ENCODE assay signal across 8 cellular contexts in the genomic region with DNA sequence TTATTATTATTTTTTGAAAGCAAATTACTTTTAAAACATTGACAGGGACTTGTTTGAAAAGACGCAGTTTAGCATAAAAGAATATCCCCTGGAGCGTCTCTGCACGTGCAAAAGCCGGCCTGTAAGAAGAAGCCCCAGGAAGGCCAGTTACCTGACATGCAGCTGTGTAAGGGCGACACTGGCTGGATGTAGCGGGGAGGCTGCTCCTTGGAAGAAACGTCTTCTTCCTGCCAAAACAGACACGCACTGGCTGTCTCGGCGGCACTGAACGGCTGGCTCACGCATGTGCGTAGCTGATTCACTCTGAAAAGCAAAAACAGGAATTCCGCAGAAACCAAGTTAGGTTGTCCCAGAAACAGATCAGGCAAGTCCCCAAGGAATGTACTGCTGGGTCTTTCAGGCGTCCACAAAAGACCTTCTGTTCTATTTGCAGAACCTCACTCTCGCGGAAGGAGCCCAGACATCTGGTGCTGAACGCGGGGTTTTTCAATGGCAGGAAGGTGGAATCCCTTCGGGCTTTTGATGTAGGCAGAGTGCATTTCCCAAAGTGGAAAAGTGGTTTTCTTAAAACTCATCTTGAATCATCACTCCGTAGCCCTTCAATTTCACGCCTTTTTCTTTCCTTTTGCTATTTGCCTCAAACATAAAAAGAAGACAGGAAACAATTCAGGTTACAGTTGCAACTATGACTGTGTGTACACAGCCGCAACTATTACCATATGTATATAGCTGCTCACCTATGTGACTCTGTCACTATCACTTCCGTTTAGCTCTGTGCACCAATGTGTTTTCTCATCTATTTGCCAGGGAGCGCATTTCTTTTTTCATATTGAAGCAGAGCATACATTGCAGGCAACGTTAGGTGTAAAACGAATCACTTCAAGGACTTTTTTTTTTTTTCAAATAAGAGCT. TPM values are rescaled to one million over a fixed set of nuclear protein-coding genes. Genes with fewer than 3 reads are reported as not detected.
A peak's percentile ranks its signal among the peaks of the same experiment; 100 is the strongest.
DNase-seq lines count a peak whose midpoint lies in the region; ATAC-seq and TF ChIP-seq lines count a peak whose summit lies in the region.

No MANE protein-coding gene starts in this region.

- no peak overlapping the region for H3K4me3 Mint-ChIP-seq in GM23338
- peak overlapping the region; percentile 68 for H3K4me3 Mint-ChIP-seq in activated naive CD8-positive, alpha-beta T cell treated with anti-CD3 and anti-CD28 coated beads, Interleukin-2, amount 10 ng/mL, durations not matched to agents 7 days and 5 days

- no peak overlapping the region for H3K27ac Mint-ChIP-seq in GM23338
- H3K27ac Mint-ChIP-seq in activated naive CD8-positive, alpha-beta T cell treated with anti-CD3 and anti-CD28 coated beads, Interleukin-2, amount 10 ng/mL, durations not matched to agents 7 days and 5 days = no peak overlapping the region

- peak; percentile 52 for DNase-seq in A172 (ENCODE audit: low spot score)
- peak; percentile 5 for DNase-seq in GM23338 (ENCODE audit: low spot score)
- DNase-seq in activated naive CD8-positive, alpha-beta T cell treated with anti-CD3 and anti-CD28 coated beads, Interleukin-2, amount 10 ng/mL, durations not matched to agents 7 days and 5 days = peak; percentile 22
- no peak for DNase-seq in stomach
- DNase-seq in activated CD8-positive, alpha-beta memory T cell treated with anti-CD3 and anti-CD28 coated beads for 24 hours = no peak
- no peak for DNase-seq in SW480 (ENCODE audit: low spot score)

- intact Hi-C loops in stomach (cut with DNase I; ENCODE audit: low total_unique reads) = no loop called here

- H3K27me3 ChIP-seq in GM23338 (ENCODE audit: insufficient read depth) (no peaks in the 10 kb centered on the region), iPS-18a (ENCODE audit: control insufficient read depth, insufficient read depth, low read length) (no peaks in the 10 kb centered on the region), stomach (no peaks in the 10 kb centered on the region)

- H3K9me3 Mint-ChIP-seq in GM23338 = peaks cover 9% of the 10 kb centered on the region
- no peaks in the 10 kb centered on the region for H3K9me3 Mint-ChIP-seq in activated naive CD8-positive, alpha-beta T cell treated with anti-CD3 and anti-CD28 coated beads, Interleukin-2, amount 10 ng/mL, durations not matched to agents 7 days and 5 days

- H3K4me2 ChIP-seq in GM23338 = no peak overlapping the region

- H3K36me3 ChIP-seq in GM23338 (ENCODE audit: insufficient read depth) (no peaks in the 10 kb centered on the region), iPS-18a (ENCODE audit: control insufficient read depth, low read depth, low read length) (no peaks in the 10 kb centered on the region), stomach (no peaks in the 10 kb centered on the region)

- H3F3A ChIP-seq in GM23338 (replicated peaks; ENCODE audit: low read depth) = no peaks in the 10 kb centered on the region

- H3K27me3 Mint-ChIP-seq in GM23338 (ENCODE audit: insufficient read depth, low read depth, poor library complexity) = peaks cover 3% of the 10 kb centered on the region
- H3K27me3 Mint-ChIP-seq in activated naive CD8-positive, alpha-beta T cell treated with anti-CD3 and anti-CD28 coated beads, Interleukin-2, amount 10 ng/mL, durations not matched to agents 7 days and 5 days = no peaks in the 10 kb centered on the region

- H3K9me2 ChIP-seq in GM23338 (ENCODE audit: insufficient read depth) = no peaks in the 10 kb centered on the region

- no peaks in the 10 kb centered on the region for H3K36me3 Mint-ChIP-seq in GM23338 (ENCODE audit: low read depth)
- no peaks in the 10 kb centered on the region for H3K36me3 Mint-ChIP-seq in activated naive CD8-positive, alpha-beta T cell treated with anti-CD3 and anti-CD28 coated beads, Interleukin-2, amount 10 ng/mL, durations not matched to agents 7 days and 5 days

- no peaks in the 10 kb centered on the region for H3K79me2 ChIP-seq in GM23338 (replicated peaks; ENCODE audit: insufficient read depth)

- no peak overlapping the region for H3K27ac ChIP-seq in GM23338 (ENCODE audit: low read depth)
- H3K27ac ChIP-seq in iPS-18a (ENCODE audit: low read length) = peak overlapping the region; percentile 43
- H3K27ac ChIP-seq in stomach = no peak overlapping the region

- POLR2A ChIA-PET in activated naive CD8-positive, alpha-beta T cell treated with anti-CD3 and anti-CD28 coated beads, Interleukin-2, amount 10 ng/mL, durations not matched to agents 7 days and 5 days (lab: Charles Lee) = no interaction called here

- TF ChIP-seq CTCF in GM23338 (conservative IDR thresholded peaks at IDR 0.05; ENCODE audit: low read depth in 2 of 2) (no peak), stomach (IDR thresholded peaks at IDR 0.05) (no peak)

- no peak for ATAC-seq in GM23338
- ATAC-seq in activated naive CD8-positive, alpha-beta T cell treated with anti-CD3 and anti-CD28 coated beads, Interleukin-2, amount 10 ng/mL, durations not matched to agents 7 days and 5 days (ENCODE audit: low read depth) = peak; percentile 56
- ATAC-seq in HG03097 (IDR thresholded peaks at IDR 0.05; ENCODE audit: low FRiP score, unreplicated experiment) = no peak

- peaks cover 11% of the 10 kb centered on the region for H3K4me1 Mint-ChIP-seq in GM23338
- H3K4me1 Mint-ChIP-seq in activated naive CD8-positive, alpha-beta T cell treated with anti-CD3 and anti-CD28 coated beads, Interleukin-2, amount 10 ng/mL, durations not matched to agents 7 days and 5 days = peaks cover 1% of the 10 kb centered on the region

- H3K9me3 ChIP-seq in iPS-18a (ENCODE audit: control insufficient read depth, low read depth, low read length) (no peaks in the 10 kb centered on the region), stomach (no peaks in the 10 kb centered on the region)

- TF ChIP-seq EP300 in stomach (IDR thresholded peaks at IDR 0.05) = no peak

- H3K4me3 ChIP-seq in GM23338 (no peak overlapping the region), iPS-18a (ENCODE audit: low read length) (no peak overlapping the region), stomach (peak overlapping the region in 3 of 4 donors; percentile 12 to 27 (median 13))

- no peak for TF ChIP-seq POLR2A in stomach (IDR thresholded peaks at IDR 0.05)

- no peak overlapping the region; the same call in 1 of the 2 replicates for H2AFZ ChIP-seq in GM23338

- 40 to 64% (median 46%) methylated on average over 25 to 27 of the region's 27 CpGs for WGBS in stomach, 5 donors

- H4K20me1 ChIP-seq in GM23338 (replicated peaks; ENCODE audit: insufficient read depth) = no peaks in the 10 kb centered on the region

- H3K4me1 ChIP-seq in GM23338 (ENCODE audit: insufficient read depth) = peaks cover 7% of the 10 kb centered on the region; the same call in 1 of the 2 replicates
- H3K4me1 ChIP-seq in iPS-18a (ENCODE audit: control insufficient read depth, low read depth, low read length) = peaks cover 27% of the 10 kb centered on the region
- H3K4me1 ChIP-seq in stomach = peaks cover 0 to 7% (median 0%) of the 10 kb centered on the region in 4 donors

- peak overlapping the region; percentile 30 for H3K9ac ChIP-seq in iPS-18a (ENCODE audit: low read length)

TF ChIP-seq in GM23338, 12 proteins besides CTCF, POLR2A, EP300 and RAD21:
- TF ChIP-seq POLR2AphosphoS5 (IDR thresholded peaks at IDR 0.05; ENCODE audit: low read depth) (no peak), ZNF331 (CRISPR knock-in tag; IDR thresholded peaks at IDR 0.05; ENCODE audit: low read depth) (no peak), NANOG (IDR thresholded peaks at IDR 0.05; ENCODE audit: borderline replicate concordance) (no peak), EZH2 (IDR thresholded peaks at IDR 0.05; ENCODE audit: low read depth, unreplicated experiment) (no peak), EZH2phosphoT487 (IDR thresholded peaks at IDR 0.05; ENCODE audit: unreplicated experiment) (no peak), JUNB (IDR thresholded peaks at IDR 0.05; ENCODE audit: unreplicated experiment) (no peak), STAT1 (IDR thresholded peaks at IDR 0.05; ENCODE audit: unreplicated experiment) (no peak)
- TF ChIP-seq, protein P1, sequence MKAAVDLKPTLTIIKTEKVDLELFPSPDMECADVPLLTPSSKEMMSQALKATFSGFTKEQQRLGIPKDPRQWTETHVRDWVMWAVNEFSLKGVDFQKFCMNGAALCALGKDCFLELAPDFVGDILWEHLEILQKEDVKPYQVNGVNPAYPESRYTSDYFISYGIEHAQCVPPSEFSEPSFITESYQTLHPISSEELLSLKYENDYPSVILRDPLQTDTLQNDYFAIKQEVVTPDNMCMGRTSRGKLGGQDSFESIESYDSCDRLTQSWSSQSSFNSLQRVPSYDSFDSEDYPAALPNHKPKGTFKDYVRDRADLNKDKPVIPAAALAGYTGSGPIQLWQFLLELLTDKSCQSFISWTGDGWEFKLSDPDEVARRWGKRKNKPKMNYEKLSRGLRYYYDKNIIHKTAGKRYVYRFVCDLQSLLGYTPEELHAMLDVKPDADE (IDR thresholded peaks at IDR 0.05) = no peak
TF ChIP-seq in GM23338: peak in this region for 0.

RNA-seq across cellular contexts. Expression of gene ARSH, which starts 38.1 kb away (rescaled TPM):
- total RNA-seq in A172 (2014; rRNA removed; shearing (Covaris generic)) = not detected in 2 replicates
- total RNA-seq in GM23338 (2014; rRNA removed; shearing (Covaris generic)) = not detected in 2 replicates
- polyA plus RNA-seq in GM23338 (2016; fragmentation: Nextera tagmentation; extraction: Ambion mirVana) (not detected in 2 replicates), stomach (under 1 TPM in 1 of 3 donors, not detected in 2; 0.13 TPM)
- not detected for total RNA-seq in activated naive CD8-positive, alpha-beta T cell treated with anti-CD3 and anti-CD28 coated beads, Interleukin-2, amount 10 ng/mL, durations not matched to agents 7 days and 5 days
- not detected for total RNA-seq in stomach

RNA-seq across cellular contexts. Expression of gene ARSD, which starts 39.1 kb away (rescaled TPM):
- 17.7 and 32.0 TPM in 2 replicates for total RNA-seq in A172 (2014; rRNA removed; shearing (Covaris generic))
- total RNA-seq in GM23338 (2014; rRNA removed; shearing (Covaris generic)) = 1.7 and 2.1 TPM in 2 replicates
- polyA plus RNA-seq in GM23338 (2016; fragmentation: Nextera tagmentation; extraction: Ambion mirVana) = 0.90 and 1.3 TPM in 2 replicates
- 1 to 10 TPM; 3.6 to 4.2 TPM for total RNA-seq in activated naive CD8-positive, alpha-beta T cell treated with anti-CD3 and anti-CD28 coated beads, Interleukin-2, amount 10 ng/mL, durations not matched to agents 7 days and 5 days
- 10 to 100 TPM; 13.4 to 69.3 (median 45.2) TPM for total RNA-seq in stomach
- polyA plus RNA-seq in stomach = 10 to 100 TPM; 13.6 to 20.5 (median 13.9) TPM

Comparison
In these comparisons a context has a peak if more than half of its experiments do, and no peak if none do; other contexts are left out.
1. DNase-seq: peak in A172 (single experiment), GM23338 (single experiment) and activated naive CD8-positive, alpha-beta T cell treated with anti-CD3 and anti-CD28 coated beads, Interleukin-2, amount 10 ng/mL, durations not matched to agents 7 days and 5 days (single experiment); none in stomach (single experiment), activated CD8-positive, alpha-beta memory T cell treated with anti-CD3 and anti-CD28 coated beads for 24 hours (single experiment) and SW480 (single experiment).
2. H3K4me3 ChIP-seq: peak in stomach (3 of 4); none in GM23338 (single experiment) and iPS-18a (single experiment).